Comparison of ENCODE assay signal across 18 cellular contexts in genomic region chr1:36006941-36007500, GRCh38.
A peak's percentile ranks its signal among the peaks of the same experiment; 100 is the strongest.
DNase-seq lines count a peak whose midpoint lies in the region; ATAC-seq and TF ChIP-seq lines count a peak whose summit lies in the region.
"Had no signal": no experiment of that assay in that cellular context is flagged by ENCODE, and none has a peak within 500 bp of the region (broad histone marks: within the 10 kb centered on the region; RNA-seq: fewer than 3 reads in every experiment).

No MANE protein-coding gene starts in this region.

- H3K27me3 ChIP-seq in BE2C, result no peaks in the 10 kb centered on the region
- no peaks in the 10 kb centered on the region for H3K27me3 ChIP-seq in stomach
- H3K27me3 ChIP-seq: BLaER1 treated with 17β-estradiol and CSF1 and Interleukin-3, amounts not matched to agents 10 nM and 100 nM had no signal

- H3K27ac Mint-ChIP-seq in T-helper 17 cell (peak overlapping the region; percentile 37), mesothelial cell of epicardium (no peak overlapping the region)
- peak overlapping the region; percentile 25 for H3K27ac Mint-ChIP-seq in stimulated activated naive B cell treated with anti-CD40 and anti-IgM and Interleukin-4, amounts not matched to agents 10 μg/mL and 1 μg/mL and 100 μg/mL, for 72 hours
- H3K27ac Mint-ChIP-seq: CD8-positive, alpha-beta T cell had no signal

- H3K27me3 Mint-ChIP-seq in T-helper 17 cell (no peaks in the 10 kb centered on the region), mesothelial cell of epicardium (ENCODE audit: low read depth) (no peaks in the 10 kb centered on the region)
- no peaks in the 10 kb centered on the region for H3K27me3 Mint-ChIP-seq in stimulated activated naive B cell treated with anti-CD40 and anti-IgM and Interleukin-4, amounts not matched to agents 10 μg/mL and 1 μg/mL and 100 μg/mL, for 72 hours

- H3K36me3 Mint-ChIP-seq in T-helper 17 cell (ENCODE audit: low read depth) (no peaks in the 10 kb centered on the region), mesothelial cell of epicardium (peaks cover 14% of the 10 kb centered on the region)
- peaks cover 5 to 7% of the 10 kb centered on the region in 2 donors for H3K36me3 Mint-ChIP-seq in stimulated activated naive B cell treated with anti-CD40 and anti-IgM and Interleukin-4, amounts not matched to agents 10 μg/mL and 1 μg/mL and 100 μg/mL, for 72 hours

- 88 to 96% (median 95%) methylated on average over 3 of the region's 3 CpGs for WGBS in stomach, 5 donors

- no peaks in the 10 kb centered on the region for H3K9me3 ChIP-seq in BE2C
- no peaks in the 10 kb centered on the region for H3K9me3 ChIP-seq in T-helper 17 cell (ENCODE audit: control insufficient read depth, low read length, poor library complexity, severe bottlenecking)
- no peaks in the 10 kb centered on the region for H3K9me3 ChIP-seq in stomach
- H3K9me3 ChIP-seq: BLaER1 treated with 17β-estradiol and CSF1 and Interleukin-3, amounts not matched to agents 10 nM and 100 nM; HAP-1 had no signal

- peak; percentile 10 for DNase-seq in BE2C
- no peak for DNase-seq in T-helper 17 cell
- peak; percentile 14 for DNase-seq in fibroblast of gingiva (ENCODE audit: low read depth)
- no peak for DNase-seq in stimulated activated naive B cell treated with anti-CD40 and anti-IgM and Interleukin-4, amounts not matched to agents 10 μg/mL and 1 μg/mL and 100 μg/mL, for 72 hours
- no peak for DNase-seq in mesothelial cell of epicardium (ENCODE audit: low spot score in 2 of 2, unreplicated experiment in 2 of 2)
- DNase-seq in activated T-cell treated with anti-CD3 and anti-CD28 coated beads for 4 hours, result no peak
- DNase-seq in stomach, result no peak
- DNase-seq: 8988T; CD8-positive, alpha-beta T cell; COR-L47; DMS 273 treated with DMSO at 0.1 percent for 48 hours; DMS53; DND-41; EL; GM23248; IMR-90 had no signal

- H3K36me3 ChIP-seq in BE2C (no peaks in the 10 kb centered on the region), stomach (peaks cover 3 to 49% (median 45%) of the 10 kb centered on the region in 4 donors)

- no peaks in the 10 kb centered on the region for H3K9me3 Mint-ChIP-seq in stimulated activated naive B cell treated with anti-CD40 and anti-IgM and Interleukin-4, amounts not matched to agents 10 μg/mL and 1 μg/mL and 100 μg/mL, for 72 hours
- no peaks in the 10 kb centered on the region for H3K9me3 Mint-ChIP-seq in mesothelial cell of epicardium
- H3K9me3 Mint-ChIP-seq: CD8-positive, alpha-beta T cell had no signal

- no peak for TF ChIP-seq POLR2A in stomach (IDR thresholded peaks at IDR 0.05)

- H3K27ac ChIP-seq in stomach, result no peak overlapping the region
- H3K27ac ChIP-seq: BLaER1 treated with 17β-estradiol and CSF1 and Interleukin-3, amounts not matched to agents 10 nM and 100 nM; GM23248 had no signal

- TF ChIP-seq EP300 in stomach (IDR thresholded peaks at IDR 0.05), result no peak

- H3K4me3 ChIP-seq in BE2C (ENCODE audit: low read depth, low read length), result no peak overlapping the region
- H3K4me3 ChIP-seq in stomach, result no peak overlapping the region
- H3K4me3 ChIP-seq: BLaER1 treated with 17β-estradiol and CSF1 and Interleukin-3, amounts not matched to agents 10 nM and 100 nM; GM23248; HAP-1 had no signal

- ATAC-seq in T-helper 17 cell, result no peak
- ATAC-seq in stimulated activated naive B cell treated with anti-CD40 and anti-IgM and Interleukin-4, amounts not matched to agents 10 μg/mL and 1 μg/mL and 100 μg/mL, for 72 hours (replicated peaks), result no peak
- ATAC-seq: CD8-positive, alpha-beta T cell had no signal

- H3K4me3 Mint-ChIP-seq in T-helper 17 cell (no peak overlapping the region), mesothelial cell of epicardium (no peak overlapping the region)
- no peak overlapping the region for H3K4me3 Mint-ChIP-seq in stimulated activated naive B cell treated with anti-CD40 and anti-IgM and Interleukin-4, amounts not matched to agents 10 μg/mL and 1 μg/mL and 100 μg/mL, for 72 hours
- H3K4me3 Mint-ChIP-seq: CD8-positive, alpha-beta T cell had no signal

- TF ChIP-seq CTCF in BE2C (IDR thresholded peaks at IDR 0.05; ENCODE audit: low read depth, low read length), result no peak
- TF ChIP-seq CTCF in mesothelial cell of epicardium (IDR thresholded peaks at IDR 0.05; ENCODE audit: unreplicated experiment), result no peak
- TF ChIP-seq CTCF in stomach (IDR thresholded peaks at IDR 0.05), result no peak

- H3K4me1 Mint-ChIP-seq in T-helper 17 cell (no peaks in the 10 kb centered on the region), mesothelial cell of epicardium (peaks cover 9% of the 10 kb centered on the region)
- no peaks in the 10 kb centered on the region for H3K4me1 Mint-ChIP-seq in stimulated activated naive B cell treated with anti-CD40 and anti-IgM and Interleukin-4, amounts not matched to agents 10 μg/mL and 1 μg/mL and 100 μg/mL, for 72 hours

- intact Hi-C loops in stomach (cut with DNase I; ENCODE audit: low total_unique reads), result no loop called here

- H3K4me1 ChIP-seq in BE2C (no peaks in the 10 kb centered on the region), stomach (no peaks in the 10 kb centered on the region)
- H3K4me1 ChIP-seq: BLaER1 treated with 17β-estradiol and CSF1 and Interleukin-3, amounts not matched to agents 10 nM and 100 nM; HAP-1 had no signal

Comparison
In these comparisons a context has a peak if more than half of its experiments do, and no peak if none do; other contexts are left out.
1. DNase-seq: peak in BE2C (single experiment) and fibroblast of gingiva (single experiment); none in T-helper 17 cell (0 of 3), stimulated activated naive B cell treated with anti-CD40 and anti-IgM and Interleukin-4, amounts not matched to agents 10 μg/mL and 1 μg/mL and 100 μg/mL, for 72 hours (single experiment), mesothelial cell of epicardium (0 of 2), activated T-cell treated with anti-CD3 and anti-CD28 coated beads for 4 hours (single experiment) and stomach (single experiment).